In genomic region chr20:1947535-1947846, GRCh38 we compare ENCODE assay signal across 17 cellular contexts. TPM values are rescaled to one million over a fixed set of nuclear protein-coding genes. Genes with fewer than 3 reads are reported as not detected.
DNase-seq lines count a peak whose midpoint lies in the region; ATAC-seq and TF ChIP-seq lines count a peak whose summit lies in the region.
"Had no signal": no experiment of that assay in that cellular context is flagged by ENCODE, and none has a peak within 500 bp of the region (broad histone marks: within the 10 kb centered on the region; RNA-seq: fewer than 3 reads in every experiment).

No MANE protein-coding gene starts in this region.

- peak overlapping the region; percentile 66 for H3K4me2 ChIP-seq in mesenchymal stem cell (ENCODE audit: low read length, poor library complexity, severe bottlenecking)

- no peak overlapping the region for H2BK120ac ChIP-seq in mesenchymal stem cell (ENCODE audit: low read depth, low read length)

- H3K4me3 ChIP-seq in mesenchymal stem cell (ENCODE audit: insufficient read depth in 1 of 2, low read depth in 1 of 2, low read length in 2 of 2) (no peak overlapping the region), stomach (peak overlapping the region in 2 of 4 donors; percentile 20 to 22), testis (peak overlapping the region in 1 of 2 donors; percentile 46)
- H3K4me3 ChIP-seq in effector memory CD4-positive, alpha-beta T cell (ENCODE audit: insufficient read depth, low read depth, low read length, poor library complexity, severe bottlenecking): no peak overlapping the region
- H3K4me3 ChIP-seq: lung had no signal

- no peak overlapping the region for H2BK5ac ChIP-seq in mesenchymal stem cell (ENCODE audit: low read depth, low read length, poor library complexity, severe bottlenecking)

- H2BK15ac ChIP-seq in mesenchymal stem cell (ENCODE audit: low read depth, poor library complexity, severe bottlenecking): no peak overlapping the region

- no peak overlapping the region for H4K91ac ChIP-seq in mesenchymal stem cell (ENCODE audit: low read length)

- no peaks in the 10 kb centered on the region for H3K9me3 ChIP-seq in ES-I3 (ENCODE audit: control insufficient read depth, insufficient read depth, low read length)
- no peaks in the 10 kb centered on the region for H3K9me3 ChIP-seq in mesenchymal stem cell (ENCODE audit: control insufficient read depth, low read length)
- H3K9me3 ChIP-seq in stomach: no peaks in the 10 kb centered on the region
- H3K9me3 ChIP-seq in testis: no peaks in the 10 kb centered on the region
- H3K9me3 ChIP-seq in effector memory CD4-positive, alpha-beta T cell (ENCODE audit: control insufficient read depth, low read length): no peaks in the 10 kb centered on the region
- H3K9me3 ChIP-seq: esophagus squamous epithelium had no signal

- no peak overlapping the region for H2BK12ac ChIP-seq in mesenchymal stem cell (ENCODE audit: low read length in 2 of 2)

- H2AK5ac ChIP-seq in mesenchymal stem cell (ENCODE audit: low read length, severe bottlenecking): no peak overlapping the region

- H3K9ac ChIP-seq in ES-I3 (ENCODE audit: low read depth, low read length) (peak overlapping the region; percentile 55; the same call in 1 of the 2 replicates), mesenchymal stem cell (ENCODE audit: low read length) (no peak overlapping the region)

- TF ChIP-seq EP300 in stomach (IDR thresholded peaks at IDR 0.05): no peak

- no peaks in the 10 kb centered on the region for H3K36me3 ChIP-seq in ES-I3 (ENCODE audit: insufficient read depth, low read length)
- H3K36me3 ChIP-seq in mesenchymal stem cell (ENCODE audit: control insufficient read depth in 1 of 2, insufficient read depth in 2 of 2, low read depth in 1 of 2, low read length in 2 of 2): no peaks in the 10 kb centered on the region
- no peaks in the 10 kb centered on the region for H3K36me3 ChIP-seq in stomach
- H3K36me3 ChIP-seq in testis (ENCODE audit: low read depth, missing control alignments): no peaks in the 10 kb centered on the region
- no peaks in the 10 kb centered on the region for H3K36me3 ChIP-seq in effector memory CD4-positive, alpha-beta T cell (ENCODE audit: control insufficient read depth, insufficient read depth, low read length)
- H3K36me3 ChIP-seq: esophagus squamous epithelium had no signal

- H3K18ac ChIP-seq in mesenchymal stem cell (ENCODE audit: low read depth in 1 of 2, low read length in 2 of 2): no peak overlapping the region

- WGBS in mesenchymal stem cell: 40% methylated on average over 14 of the region's 14 CpGs
- 44 to 50% (median 49%) methylated on average over 11 to 14 of the region's 14 CpGs for WGBS in stomach, 5 donors
- 42 to 70% methylated on average over 4 to 14 of the region's 14 CpGs for WGBS in testis, 2 donors

- H3K4ac ChIP-seq in mesenchymal stem cell (ENCODE audit: low read depth in 1 of 2, low read length in 2 of 2): no peak overlapping the region

- no peak for TF ChIP-seq CTCF in stomach (IDR thresholded peaks at IDR 0.05)
- TF ChIP-seq CTCF in testis (IDR thresholded peaks at IDR 0.05): no peak

- no peak overlapping the region for H3K23ac ChIP-seq in mesenchymal stem cell (ENCODE audit: low read length in 2 of 2)

- H3K4me1 ChIP-seq in ES-I3 (ENCODE audit: insufficient read depth, low read length): peaks cover 11% of the 10 kb centered on the region
- H3K4me1 ChIP-seq in mesenchymal stem cell (ENCODE audit: control insufficient read depth, insufficient read depth, low read depth, low read length): peaks cover 8% of the 10 kb centered on the region
- peaks cover 10 to 38% (median 12%) of the 10 kb centered on the region in 4 donors for H3K4me1 ChIP-seq in stomach
- H3K4me1 ChIP-seq in testis: peaks cover 12% of the 10 kb centered on the region
- no peaks in the 10 kb centered on the region for H3K4me1 ChIP-seq in effector memory CD4-positive, alpha-beta T cell (ENCODE audit: control insufficient read depth, insufficient read depth, low read length, poor library complexity, severe bottlenecking)

- intact Hi-C loops in stomach (cut with DNase I; ENCODE audit: low total_unique reads) (no loop called here), testis (cut with DNase I; ENCODE audit: low total_unique reads) (no loop called here)

- no peak overlapping the region for H4K8ac ChIP-seq in mesenchymal stem cell (ENCODE audit: low read length)

- H2AFZ ChIP-seq in mesenchymal stem cell (ENCODE audit: low read depth, low read length): no peak overlapping the region

- ATAC-seq in HG03378 (IDR thresholded peaks at IDR 0.05; ENCODE audit: unreplicated experiment): no peak
- ATAC-seq: activated naive CD8-positive, alpha-beta T cell treated with anti-CD3 and anti-CD28 coated beads, Interleukin-2, amount 50 U/mL, for 24 hours; activated T-cell treated with anti-CD3 and anti-CD28 coated beads, Interleukin-2, amount 50 U/mL, for 72 hours had no signal

- DNase-seq in mesenchymal stem cell (no peak), stomach (no peak), testis (no peak)
- DNase-seq in effector memory CD4-positive, alpha-beta T cell: no peak
- DNase-seq in stimulated activated CD4-positive, alpha-beta T cell treated with anti-CD3 and anti-CD28 coated beads, Interleukin-4, amount 100 ng/mL, for 4 hours: no peak
- DNase-seq: activated naive CD8-positive, alpha-beta T cell treated with anti-CD3 and anti-CD28 coated beads, Interleukin-2, amount 50 U/mL, for 24 hours; activated T-cell treated with anti-CD3 and anti-CD28 coated beads, Interleukin-2, amount 50 U/mL, for 72 hours; esophagus squamous epithelium; NCI-H1694; OCI-M1; stimulated activated CD4-positive, alpha-beta T cell treated with anti-CD3 and anti-CD28 coated beads, Interleukin-15, amount 100 ng/mL, for 24 hours had no signal

- no peaks in the 10 kb centered on the region for H3K79me1 ChIP-seq in mesenchymal stem cell (replicated peaks; ENCODE audit: low read length, poor library complexity, severe bottlenecking)

- peak overlapping the region; percentile 77 for H3K27ac ChIP-seq in cingulate gyrus (ENCODE audit: low read depth, low read length)
- H3K27ac ChIP-seq in mesenchymal stem cell (ENCODE audit: low read length, poor library complexity, severe bottlenecking): no peak overlapping the region
- H3K27ac ChIP-seq in stomach: peak overlapping the region in 3 of 5 donors; percentile 40 to 76 (median 69)
- no peak overlapping the region for H3K27ac ChIP-seq in testis
- H3K27ac ChIP-seq in effector memory CD4-positive, alpha-beta T cell (ENCODE audit: insufficient read depth, low read length, poor library complexity, severe bottlenecking): no peak overlapping the region

- no peak for TF ChIP-seq POLR2A in stomach (IDR thresholded peaks at IDR 0.05)
- no peak for TF ChIP-seq POLR2A in testis (IDR thresholded peaks at IDR 0.05)

- peaks cover 0 to 43% of the 10 kb centered on the region in 2 experiments for H3K27me3 ChIP-seq in mesenchymal stem cell (ENCODE audit: control insufficient read depth in 1 of 2, insufficient read depth in 1 of 2, low read length in 2 of 2)
- H3K27me3 ChIP-seq in stomach: peaks cover 0 to 53% (median 14%) of the 10 kb centered on the region in 3 donors
- no peaks in the 10 kb centered on the region for H3K27me3 ChIP-seq in testis
- no peaks in the 10 kb centered on the region for H3K27me3 ChIP-seq in effector memory CD4-positive, alpha-beta T cell (replicated peaks; ENCODE audit: control insufficient read depth, insufficient read depth, low read length, poor library complexity, severe bottlenecking)

- H3K14ac ChIP-seq in mesenchymal stem cell (ENCODE audit: low read length in 2 of 2): no peak overlapping the region

RNA-seq across cellular contexts. Expression of gene PDYN, which starts 46.4 kb away (rescaled TPM):
- not detected for polyA plus RNA-seq in mesenchymal stem cell (2013, experiment 1 of 2)
- polyA plus RNA-seq in mesenchymal stem cell (2013, experiment 2 of 2): not detected
- total RNA-seq in stomach: not detected
- polyA plus RNA-seq in stomach: not detected
- 1 to 10 TPM; 1.6 to 4.2 TPM for total RNA-seq in testis
- 5.2 TPM for polyA plus RNA-seq in testis (ENCODE audit: insufficient read depth, low read depth, low replicate concordance)
- total RNA-seq: activated T-cell treated with anti-CD3 and anti-CD28 coated beads, Interleukin-2, amount 50 U/mL, for 72 hours; chondrocyte; esophagus squamous epithelium; lung; omental fat pad had no signal
- polyA plus RNA-seq: lung had no signal

RNA-seq across cellular contexts. Expression of gene SIRPA, which starts 52.3 kb away (rescaled TPM):
- 40.7 TPM for polyA plus RNA-seq in mesenchymal stem cell (2013, experiment 1 of 2)
- polyA plus RNA-seq in mesenchymal stem cell (2013, experiment 2 of 2): 40.6 TPM
- total RNA-seq in stomach: 10 to 100 TPM in 1 of 5 donors, 1 to 10 TPM in 3, under 1 TPM in 1; 0.29 to 35.5 (median 8.8) TPM
- 1 to 10 TPM; 5.7 to 8.5 (median 7.0) TPM for polyA plus RNA-seq in stomach
- 10 to 100 TPM; 18.4 to 21.0 TPM for total RNA-seq in testis
- polyA plus RNA-seq in testis (ENCODE audit: insufficient read depth, low read depth, low replicate concordance): 25.7 TPM

Comparison
In these comparisons a context has a peak if more than half of its experiments do, and no peak if none do; other contexts are left out.
1. H3K27ac ChIP-seq: peak in cingulate gyrus (single experiment) and stomach (3 of 5); none in mesenchymal stem cell (single experiment), testis (0 of 2) and effector memory CD4-positive, alpha-beta T cell (single experiment).